In the genomic region with DNA sequence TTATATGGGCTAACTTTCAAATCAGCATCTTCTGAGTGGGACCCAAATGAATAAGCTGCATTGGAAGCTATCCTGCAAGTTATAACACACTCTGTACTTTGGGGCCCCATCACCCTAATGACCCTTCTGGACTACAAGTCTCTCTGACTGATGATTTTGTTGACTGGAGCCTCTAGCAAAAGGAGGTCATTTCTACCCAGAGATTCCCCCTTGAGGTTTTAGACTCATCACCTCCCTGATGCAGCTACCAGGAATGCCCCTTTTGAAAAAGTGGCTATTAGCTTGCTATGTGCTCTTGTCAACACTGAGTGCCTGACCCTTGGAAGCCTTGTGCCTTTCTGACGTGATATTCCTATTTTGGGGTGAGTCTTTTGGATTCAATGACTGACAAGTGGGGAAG, we compare ENCODE assay signal across 25 cellular contexts.
"Had no signal": no experiment of that assay in that cellular context is flagged by ENCODE, and none has a peak within 500 bp of the region (broad histone marks: within the 10 kb centered on the region; RNA-seq: fewer than 3 reads in every experiment).

No MANE protein-coding gene starts in this region.

- H3K27ac Mint-ChIP-seq: activated CD4-positive, alpha-beta memory T cell treated with anti-CD3 and anti-CD28 coated beads, Interleukin-2, amount 10 ng/mL, durations not matched to agents 7 days and 5 days; activated naive CD8-positive, alpha-beta T cell treated with anti-CD3 and anti-CD28 coated beads for 36 hours; activated T-helper 2 cell treated with anti-CD3 and anti-CD28 coated beads, Interferon-gamma antibody, Interleukin-2, Interleukin-4, amounts not matched to agents 10 μg/mL and 5 μg/mL and 100 μg/mL, durations not matched to agents 14 hours and 24 hours and 36 hours; brain; natural killer cell treated with Interleukin-12 subunit alpha and Interleukin-12 subunit beta and Interleukin-15 and Interleukin-18, amount 100 ng/mL, for 72 hours; T-helper 2 cell treated with Interferon-gamma antibody and Interleukin-4, amounts not matched to agents 5 μg/mL and 100 μg/mL, for 36 hours had no signal

- DNase-seq: activated CD4-positive, alpha-beta memory T cell treated with anti-CD3 and anti-CD28 coated beads, Interleukin-2, amount 10 ng/mL, durations not matched to agents 7 days and 5 days; activated CD4-positive, alpha-beta T cell treated with anti-CD3 and anti-CD28 coated beads for 48 hours; activated CD8-positive, alpha-beta memory T cell treated with anti-CD3 and anti-CD28 coated beads, Interleukin-2, amount 50 U/mL, for 48 hours; activated naive CD4-positive, alpha-beta T cell treated with Interleukin-2 at 50 U/mL for 16 hours; activated naive CD8-positive, alpha-beta T cell treated with anti-CD3 and anti-CD28 coated beads for 36 hours; activated T-cell treated with anti-CD3 and anti-CD28 coated beads, Interleukin-2, amount 50 U/mL, for 4 hours; adrenal gland; cerebellar nuclear complex; colonic mucosa; effector CD8-positive, alpha-beta T cell; islet precursor cell; left ventricle myocardium inferior; mucosa of descending colon; right cardiac atrium; spleen; stomach; thyroid gland; upper lobe of left lung; WERI-Rb-1 had no signal

- H3K36me3 Mint-ChIP-seq: brain; natural killer cell treated with Interleukin-12 subunit alpha and Interleukin-12 subunit beta and Interleukin-15 and Interleukin-18, amount 100 ng/mL, for 72 hours had no signal

- H3K4me3 Mint-ChIP-seq: activated CD4-positive, alpha-beta memory T cell treated with anti-CD3 and anti-CD28 coated beads, Interleukin-2, amount 10 ng/mL, durations not matched to agents 7 days and 5 days; activated naive CD8-positive, alpha-beta T cell treated with anti-CD3 and anti-CD28 coated beads for 36 hours; activated T-cell treated with anti-CD3 and anti-CD28 coated beads, Interleukin-2, amount 50 U/mL, for 4 hours; brain; natural killer cell treated with Interleukin-12 subunit alpha and Interleukin-12 subunit beta and Interleukin-15 and Interleukin-18, amount 100 ng/mL, for 72 hours; T-helper 2 cell treated with Interferon-gamma antibody and Interleukin-4, amounts not matched to agents 5 μg/mL and 100 μg/mL, for 36 hours had no signal

- H3K4me1 Mint-ChIP-seq: activated CD4-positive, alpha-beta memory T cell treated with anti-CD3 and anti-CD28 coated beads, Interleukin-2, amount 10 ng/mL, durations not matched to agents 7 days and 5 days had no signal

- H3K9me3 Mint-ChIP-seq: activated CD4-positive, alpha-beta memory T cell treated with anti-CD3 and anti-CD28 coated beads, Interleukin-2, amount 10 ng/mL, durations not matched to agents 7 days and 5 days; activated naive CD8-positive, alpha-beta T cell treated with anti-CD3 and anti-CD28 coated beads for 36 hours; activated T-cell treated with anti-CD3 and anti-CD28 coated beads, Interleukin-2, amount 50 U/mL, for 4 hours; activated T-helper 2 cell treated with anti-CD3 and anti-CD28 coated beads, Interferon-gamma antibody, Interleukin-2, Interleukin-4, amounts not matched to agents 10 μg/mL and 5 μg/mL and 100 μg/mL, durations not matched to agents 14 hours and 24 hours and 36 hours; brain; natural killer cell treated with Interleukin-12 subunit alpha and Interleukin-12 subunit beta and Interleukin-15 and Interleukin-18, amount 100 ng/mL, for 72 hours had no signal

- ATAC-seq: activated CD4-positive, CD25-positive, alpha-beta regulatory T cell treated with anti-CD3 and anti-CD28 coated beads, Interleukin-2, amount 50 U/mL, for 24 hours; activated T-cell treated with anti-CD3 and anti-CD28 coated beads, Interleukin-2, amount 50 U/mL, for 4 hours; gastroesophageal sphincter; mucosa of descending colon; natural killer cell treated with Interleukin-12 subunit alpha and Interleukin-12 subunit beta and Interleukin-15 and Interleukin-18, amount 100 ng/mL, for 72 hours; right cardiac atrium had no signal
